11 cellular contexts compared by ENCODE assay signal in the genomic region with DNA sequence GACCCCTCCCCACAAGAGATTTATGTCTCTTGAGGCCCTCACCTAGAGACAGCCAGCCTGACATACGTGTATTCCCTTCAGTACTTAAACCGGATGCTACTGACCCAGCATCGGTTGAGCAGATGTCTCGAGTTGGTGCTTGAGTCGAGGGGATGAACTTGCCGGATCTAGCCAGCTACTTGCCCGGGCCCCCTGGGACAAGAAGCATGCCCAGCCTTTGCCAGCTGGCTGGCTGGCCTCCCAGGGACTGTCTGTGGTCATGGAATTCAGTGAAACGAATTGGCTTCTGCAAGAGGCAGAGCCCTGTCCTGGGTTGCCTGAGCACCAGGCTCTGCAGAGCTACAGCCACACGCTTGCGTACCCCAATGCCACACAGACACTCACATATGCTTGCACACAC. TPM values are rescaled to one million over a fixed set of nuclear protein-coding genes. Genes with fewer than 3 reads are reported as not detected.
A peak's percentile ranks its signal among the peaks of the same experiment; 100 is the strongest.
DNase-seq lines count a peak whose midpoint lies in the region; ATAC-seq and TF ChIP-seq lines count a peak whose summit lies in the region.
"Had no signal": no experiment of that assay in that cellular context is flagged by ENCODE, and none has a peak within 500 bp of the region (broad histone marks: within the 10 kb centered on the region; RNA-seq: fewer than 3 reads in every experiment).

No MANE protein-coding gene starts in this region.

- WGBS in upper lobe of left lung, 2 donors, result 91 to 100% methylated on average over 2 to 10 of the region's 10 CpGs

- TF ChIP-seq EP300 in upper lobe of left lung (IDR thresholded peaks at IDR 0.05), result no peak

- TF ChIP-seq CTCF in BE2C (IDR thresholded peaks at IDR 0.05; ENCODE audit: low read depth, low read length) (no peak), brain (conservative IDR thresholded peaks at IDR 0.05) (no peak), upper lobe of left lung (IDR thresholded peaks at IDR 0.05) (no peak), lower lobe of right lung (IDR thresholded peaks at IDR 0.05) (no peak)

- no peak for ATAC-seq in HG02981 (IDR thresholded peaks at IDR 0.05; ENCODE audit: unreplicated experiment)
- no peak for ATAC-seq in upper lobe of left lung (ENCODE audit: low FRiP score in 2 of 2)
- ATAC-seq in lower lobe of right lung, result no peak
- ATAC-seq: left lung had no signal

- TF ChIP-seq POLR2A in upper lobe of left lung (IDR thresholded peaks at IDR 0.05), result no peak

- no peaks in the 10 kb centered on the region for H3K9me3 Mint-ChIP-seq in brain

- peak overlapping the region in 4 of 5 experiments; percentile 72 to 94 (median 80) for H3K27ac Mint-ChIP-seq in brain

- H3K9me3 ChIP-seq in BE2C (no peaks in the 10 kb centered on the region), upper lobe of left lung (no peaks in the 10 kb centered on the region), lower lobe of right lung (no peaks in the 10 kb centered on the region)
- H3K9me3 ChIP-seq: ascending aorta, left lung had no signal

- H3K36me3 ChIP-seq in BE2C (peaks cover 4% of the 10 kb centered on the region), upper lobe of left lung (peaks cover 0 to 24% (median 0%) of the 10 kb centered on the region in 4 donors), lower lobe of right lung (peaks cover 13% of the 10 kb centered on the region)

- peak; percentile 51 for DNase-seq in BE2C
- DNase-seq in NCI-H1105 treated with DMSO at 0.1 percent for 48 hours (lab: John Stamatoyannopoulos, UW), result peak; percentile 30
- DNase-seq in mucosa of gallbladder (ENCODE audit: low spot score), result peak; percentile 48
- no peak for DNase-seq in NCI-H2081 treated with DMSO at 0.1 percent for 48 hours (lab: John Stamatoyannopoulos, UW)
- no peak for DNase-seq in upper lobe of left lung
- DNase-seq in lower lobe of right lung, result no peak
- DNase-seq: NCI-H2227 treated with DMSO at 0.1 percent for 48 hours had no signal

- H3K4me1 ChIP-seq in BE2C (peaks cover 17% of the 10 kb centered on the region), upper lobe of left lung (peaks cover 34 to 35% (median 35%) of the 10 kb centered on the region in 4 donors), lower lobe of right lung (peaks cover 66% of the 10 kb centered on the region)

- H3K4me1 Mint-ChIP-seq in brain, result peaks cover 97% of the 10 kb centered on the region

- peaks cover 28% of the 10 kb centered on the region for H3K36me3 Mint-ChIP-seq in brain

- no peaks in the 10 kb centered on the region for H3K27me3 Mint-ChIP-seq in brain

- H3K4me3 Mint-ChIP-seq in brain, result peak overlapping the region in 4 of 5 experiments; percentile 13 to 40 (median 23)

- H3K4me3 ChIP-seq in BE2C (ENCODE audit: low read depth, low read length), result no peak overlapping the region
- H3K4me3 ChIP-seq in upper lobe of left lung, result no peak overlapping the region
- H3K4me3 ChIP-seq in lower lobe of right lung, result no peak overlapping the region
- H3K4me3 ChIP-seq: left lung had no signal

- H3K27me3 ChIP-seq in BE2C, result no peaks in the 10 kb centered on the region
- H3K27me3 ChIP-seq in upper lobe of left lung, result no peaks in the 10 kb centered on the region
- no peaks in the 10 kb centered on the region for H3K27me3 ChIP-seq in lower lobe of right lung (ENCODE audit: low read depth)
- H3K27me3 ChIP-seq: ascending aorta, left lung had no signal

- intact Hi-C loops in lower lobe of right lung (cut with DNase I), result no loop called here

- H3K27ac ChIP-seq in upper lobe of left lung, result no peak overlapping the region
- no peak overlapping the region for H3K27ac ChIP-seq in lower lobe of right lung
- H3K27ac ChIP-seq: left lung had no signal

RNA-seq across cellular contexts. Expression of gene DNMT3A, which starts 35.9 kb away (rescaled TPM):
- 107 TPM for polyA plus RNA-seq in BE2C (2012; ENCODE audit: insufficient read depth, insufficient read length, low read depth)
- 27.7 TPM for polyA plus RNA-seq in brain (ENCODE audit: insufficient read depth, low read depth, low replicate concordance)
- total RNA-seq in mucosa of gallbladder (51.2 TPM), upper lobe of left lung (10 to 100 TPM in 5 of 6 donors, 1 to 10 TPM in 1; 7.8 to 49.2 (median 30.4) TPM), lower lobe of right lung (35.6 TPM)

Comparison
In these comparisons a context has a peak if more than half of its experiments do, and no peak if none do; other contexts are left out.
1. DNase-seq: peak in BE2C (single experiment), NCI-H1105 treated with DMSO at 0.1 percent for 48 hours (single experiment) and mucosa of gallbladder (single experiment); none in NCI-H2081 treated with DMSO at 0.1 percent for 48 hours (single experiment), upper lobe of left lung (0 of 2) and lower lobe of right lung (single experiment).